Comparison of ENCODE assay signal across 6 cellular contexts in genomic region chr1:114479636-114480035, GRCh38. TPM values are rescaled to one million over a fixed set of nuclear protein-coding genes. Genes with fewer than 3 reads are reported as not detected.
DNase-seq lines count a peak whose midpoint lies in the region; ATAC-seq and TF ChIP-seq lines count a peak whose summit lies in the region.
"Not testable (repeated sequence)": the region's sequence is repeated elsewhere in the genome, so short reads cannot be mapped to it uniquely, and the experiment has no call there.

No MANE protein-coding gene starts in this region.

- not testable (repeated sequence) for H3K27me3 Mint-ChIP-seq in activated naive CD4-positive, alpha-beta T cell treated with anti-CD3 and anti-CD28 coated beads, Interleukin-2, amount 50 U/mL, for 24 hours; glutamatergic neuron (ENCODE audit: unreplicated experiment); natural killer cell (ENCODE audit: low read depth in 2 of 2); stimulated activated naive CD8-positive, alpha-beta T cell treated with anti-CD3 and anti-CD28 coated beads, Interleukin-15, amount 100 ng/mL, for 72 hours

- peaks cover 18% of the 10 kb centered on the region for H3K36me3 Mint-ChIP-seq in activated naive CD4-positive, alpha-beta T cell treated with anti-CD3 and anti-CD28 coated beads, Interleukin-2, amount 50 U/mL, for 24 hours
- H3K36me3 Mint-ChIP-seq in glutamatergic neuron (ENCODE audit: unreplicated experiment): peaks cover 12% of the 10 kb centered on the region
- not testable (repeated sequence) for H3K36me3 Mint-ChIP-seq in natural killer cell

- H3K27me3 ChIP-seq in BLaER1: not testable (repeated sequence)

- peaks cover 75% of the 10 kb centered on the region for H3K4me1 Mint-ChIP-seq in activated naive CD4-positive, alpha-beta T cell treated with anti-CD3 and anti-CD28 coated beads, Interleukin-2, amount 50 U/mL, for 24 hours
- H3K4me1 Mint-ChIP-seq in glutamatergic neuron (ENCODE audit: low read depth, unreplicated experiment): not testable (repeated sequence)
- H3K4me1 Mint-ChIP-seq in natural killer cell: peaks cover 70 to 72% of the 10 kb centered on the region in 2 donors
- H3K4me1 Mint-ChIP-seq in stimulated activated naive CD8-positive, alpha-beta T cell treated with anti-CD3 and anti-CD28 coated beads, Interleukin-15, amount 100 ng/mL, for 72 hours: peaks cover 44% of the 10 kb centered on the region

- H3K27ac ChIP-seq in BLaER1; HEK293 (ENCODE audit: extremely low read depth, low read depth, low read length): not testable (repeated sequence)

- peaks cover 87% of the 10 kb centered on the region for H3K9me3 ChIP-seq in BLaER1
- H3K9me3 ChIP-seq in HEK293 (ENCODE audit: control insufficient read depth, insufficient read depth, low read depth, low read length): not testable (repeated sequence)

- H3K9me3 Mint-ChIP-seq in activated naive CD4-positive, alpha-beta T cell treated with anti-CD3 and anti-CD28 coated beads, Interleukin-2, amount 50 U/mL, for 24 hours: peaks cover 10% of the 10 kb centered on the region
- not testable (repeated sequence) for H3K9me3 Mint-ChIP-seq in glutamatergic neuron (ENCODE audit: unreplicated experiment); natural killer cell
- peaks cover 14 to 20% of the 10 kb centered on the region in 2 donors for H3K9me3 Mint-ChIP-seq in stimulated activated naive CD8-positive, alpha-beta T cell treated with anti-CD3 and anti-CD28 coated beads, Interleukin-15, amount 100 ng/mL, for 72 hours

- CTCF ChIA-PET in HEK293 (lab: Yijun Ruan, JAX): not testable (repeated sequence)

- H3K4me3 ChIP-seq in BLaER1: 0 out of 2 replicates have a peak overlapping the region, but pooled peaks have one; percentile 18
- H3K4me3 ChIP-seq in HEK293 (ENCODE audit: low read depth, low read length): not testable (repeated sequence)

- not testable (repeated sequence) for H3K4me2 ChIP-seq in BLaER1

- not testable (repeated sequence) for DNase-seq in glutamatergic neuron; natural killer cell; stimulated activated naive CD8-positive, alpha-beta T cell treated with anti-CD3 and anti-CD28 coated beads, Interleukin-15, amount 100 ng/mL, for 72 hours

- not testable (repeated sequence) for ATAC-seq in natural killer cell
- ATAC-seq in stimulated activated naive CD8-positive, alpha-beta T cell treated with anti-CD3 and anti-CD28 coated beads, Interleukin-15, amount 100 ng/mL, for 72 hours: peak; percentile 40

- not testable (repeated sequence) for TF ChIP-seq CTCF in HEK293 (tag by site-specific recombination; IDR thresholded peaks at IDR 0.05); glutamatergic neuron (IDR thresholded peaks at IDR 0.05; ENCODE audit: partially characterized antibody, unreplicated experiment); natural killer cell (IDR thresholded peaks at IDR 0.05)

- peaks cover 31% of the 10 kb centered on the region for H4K20me1 ChIP-seq in BLaER1

- POLR2A ChIA-PET in HEK293 (lab: Yijun Ruan, JAX): not testable (repeated sequence)

- H3K9ac ChIP-seq in BLaER1: not testable (repeated sequence)

- peaks cover 61% of the 10 kb centered on the region for H3K36me3 ChIP-seq in BLaER1
- H3K36me3 ChIP-seq in HEK293 (ENCODE audit: control insufficient read depth in 2 of 2, insufficient read depth in 1 of 2, low read length in 2 of 2): not testable (repeated sequence)

- H3K27ac Mint-ChIP-seq in activated naive CD4-positive, alpha-beta T cell treated with anti-CD3 and anti-CD28 coated beads, Interleukin-2, amount 50 U/mL, for 24 hours; stimulated activated naive CD8-positive, alpha-beta T cell treated with anti-CD3 and anti-CD28 coated beads, Interleukin-15, amount 100 ng/mL, for 72 hours: not testable (repeated sequence)
- H3K27ac Mint-ChIP-seq in glutamatergic neuron (ENCODE audit: unreplicated experiment) (peak overlapping the region; percentile 65), natural killer cell (peak overlapping the region; percentile 56 to 63)

- intact Hi-C loops in natural killer cell (cut with micrococcal nuclease): loop anchor here (5.0 kb wide), 1 partner anchor 33 kb away; the partner anchor contains the start of gene TRIM33

- H3K4me1 ChIP-seq in BLaER1; HEK293 (ENCODE audit: control insufficient read depth, insufficient read depth, low read length): not testable (repeated sequence)

- H3K4me3 Mint-ChIP-seq in activated naive CD4-positive, alpha-beta T cell treated with anti-CD3 and anti-CD28 coated beads, Interleukin-2, amount 50 U/mL, for 24 hours: peak overlapping the region; percentile 36
- H3K4me3 Mint-ChIP-seq in glutamatergic neuron (ENCODE audit: unreplicated experiment); natural killer cell; stimulated activated naive CD8-positive, alpha-beta T cell treated with anti-CD3 and anti-CD28 coated beads, Interleukin-15, amount 100 ng/mL, for 72 hours: not testable (repeated sequence)

TF ChIP-seq in HEK293, 187 proteins besides CTCF, POLR2A, EP300 and RAD21:
- TF ChIP-seq SETDB1 (IDR thresholded peaks at IDR 0.05; ENCODE audit: insufficient read length, low read length): peak; percentile 73

RNA-seq across cellular contexts. Expression of gene TRIM33, which starts 31.4 kb away (rescaled TPM):
- total RNA-seq in glutamatergic neuron (ENCODE audit: unreplicated experiment) (69.3 TPM), natural killer cell (10 to 100 TPM; 70.6 to 91.5 (median 86.1) TPM)
